ENCODE assay signal across 8 cellular contexts in the genomic region with DNA sequence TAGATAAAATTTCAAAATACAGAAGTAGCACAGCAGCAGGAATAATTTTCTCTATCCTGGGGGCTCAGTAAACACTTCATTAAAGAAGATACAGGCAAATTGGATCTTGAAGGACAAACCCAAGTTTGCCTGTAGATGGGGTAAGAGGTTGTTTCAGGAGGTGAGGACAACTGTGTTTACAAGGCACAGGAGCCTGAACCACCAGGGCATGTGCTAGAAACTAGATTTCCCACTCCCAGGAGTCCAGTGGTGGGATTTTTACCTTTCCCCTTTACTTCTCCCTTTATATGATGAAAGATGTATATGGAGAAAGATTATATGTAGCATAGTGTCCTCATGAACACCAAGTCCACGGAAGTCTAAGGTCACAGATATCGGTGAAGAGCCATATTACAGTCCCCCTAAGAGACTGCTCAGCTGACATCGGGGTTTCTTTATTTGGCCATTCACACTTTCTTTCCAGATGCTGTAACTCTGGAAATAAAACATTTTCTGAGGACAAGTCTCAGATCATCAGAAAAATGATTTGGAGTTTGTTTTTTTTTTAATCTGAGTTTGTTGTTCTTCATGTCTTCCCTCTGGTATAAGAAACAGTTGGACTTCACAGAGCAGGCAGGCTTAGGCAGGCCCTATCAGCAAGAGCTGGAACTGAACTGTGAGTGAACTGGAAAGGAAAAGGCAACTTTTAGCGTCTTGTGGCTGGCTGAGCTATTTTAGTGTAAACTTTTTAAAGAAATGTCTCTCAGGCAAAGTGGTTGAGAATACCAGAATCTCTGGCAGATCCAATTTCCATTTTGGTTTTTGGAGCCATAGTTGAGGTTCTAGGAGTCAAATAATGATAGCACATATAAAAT. TPM values are rescaled to one million over a fixed set of nuclear protein-coding genes. Genes with fewer than 3 reads are reported as not detected.
A peak's percentile ranks its signal among the peaks of the same experiment; 100 is the strongest.
DNase-seq lines count a peak whose midpoint lies in the region; ATAC-seq lines count a peak whose summit lies in the region.

No MANE protein-coding gene starts in this region.

- peak overlapping the region; percentile 78 for H3K27ac Mint-ChIP-seq in activated naive CD8-positive, alpha-beta T cell treated with anti-CD3 and anti-CD28 coated beads for 36 hours
- H3K27ac Mint-ChIP-seq in immature natural killer cell = peak overlapping the region; percentile 58 to 91 (median 87)

- peaks cover 70% of the 10 kb centered on the region for H3K4me1 Mint-ChIP-seq in activated naive CD8-positive, alpha-beta T cell treated with anti-CD3 and anti-CD28 coated beads for 36 hours
- peaks cover 52 to 72% of the 10 kb centered on the region in 2 donors for H3K4me1 Mint-ChIP-seq in immature natural killer cell

- H3K4me3 Mint-ChIP-seq in activated naive CD8-positive, alpha-beta T cell treated with anti-CD3 and anti-CD28 coated beads for 36 hours = peak overlapping the region; percentile 26
- H3K4me3 Mint-ChIP-seq in immature natural killer cell = peak overlapping the region in 4 of 5 donors; percentile 16 to 57 (median 49)

- peaks cover 15% of the 10 kb centered on the region for H3K36me3 Mint-ChIP-seq in activated naive CD8-positive, alpha-beta T cell treated with anti-CD3 and anti-CD28 coated beads for 36 hours
- H3K36me3 Mint-ChIP-seq in immature natural killer cell = peaks cover 0 to 3% (median 0%) of the 10 kb centered on the region in 3 donors

- peak; percentile 47 for ATAC-seq in HG02678 (IDR thresholded peaks at IDR 0.05; ENCODE audit: unreplicated experiment)

- no peaks in the 10 kb centered on the region for H3K27me3 Mint-ChIP-seq in activated naive CD8-positive, alpha-beta T cell treated with anti-CD3 and anti-CD28 coated beads for 36 hours
- H3K27me3 Mint-ChIP-seq in immature natural killer cell (ENCODE audit: low read depth in 3 of 3) = no peaks in the 10 kb centered on the region

- DNase-seq in GF-D8 (lab: John Stamatoyannopoulos, UW) (peak; percentile 13), immature natural killer cell (peak; percentile 58 to 69 (median 63)), posterior cingulate gyrus (no peak), occipital lobe (lab: John Stamatoyannopoulos, UW) (no peak), NCI-H2107 (lab: John Stamatoyannopoulos, UW) (no peak), DMS53 treated with DMSO at 0.1 percent for 48 hours (lab: John Stamatoyannopoulos, UW; ENCODE audit: unreplicated experiment) (no peak)
- no peak for DNase-seq in activated naive CD8-positive, alpha-beta T cell treated with anti-CD3 and anti-CD28 coated beads for 36 hours

- intact Hi-C loops in posterior cingulate gyrus (cut with DNase I) = no loop called here

- H3K9me3 Mint-ChIP-seq in activated naive CD8-positive, alpha-beta T cell treated with anti-CD3 and anti-CD28 coated beads for 36 hours = peaks cover 2% of the 10 kb centered on the region
- H3K9me3 Mint-ChIP-seq in immature natural killer cell = no peaks in the 10 kb centered on the region

RNA-seq across cellular contexts. Expression of gene EVL, which starts 8.0 kb away (rescaled TPM):
- 100 to 1,000 TPM; 225 to 236 TPM for total RNA-seq in activated naive CD8-positive, alpha-beta T cell treated with anti-CD3 and anti-CD28 coated beads for 36 hours
- 100 to 1,000 TPM in 1 of 3 donors, 10 to 100 TPM in 2; 56.8 to 135 (median 76.3) TPM for polyA plus RNA-seq in immature natural killer cell
- total RNA-seq in occipital lobe = 76.1 TPM

Comparison
In these comparisons a context has a peak if more than half of its experiments do, and no peak if none do; other contexts are left out.
1. DNase-seq: peak in GF-D8 (single experiment) and immature natural killer cell (3 of 3); none in activated naive CD8-positive, alpha-beta T cell treated with anti-CD3 and anti-CD28 coated beads for 36 hours (single experiment), posterior cingulate gyrus (0 of 10), occipital lobe (single experiment), NCI-H2107 (single experiment) and DMS53 treated with DMSO at 0.1 percent for 48 hours (single experiment).